10 cellular contexts compared by ENCODE assay signal in the genomic region with DNA sequence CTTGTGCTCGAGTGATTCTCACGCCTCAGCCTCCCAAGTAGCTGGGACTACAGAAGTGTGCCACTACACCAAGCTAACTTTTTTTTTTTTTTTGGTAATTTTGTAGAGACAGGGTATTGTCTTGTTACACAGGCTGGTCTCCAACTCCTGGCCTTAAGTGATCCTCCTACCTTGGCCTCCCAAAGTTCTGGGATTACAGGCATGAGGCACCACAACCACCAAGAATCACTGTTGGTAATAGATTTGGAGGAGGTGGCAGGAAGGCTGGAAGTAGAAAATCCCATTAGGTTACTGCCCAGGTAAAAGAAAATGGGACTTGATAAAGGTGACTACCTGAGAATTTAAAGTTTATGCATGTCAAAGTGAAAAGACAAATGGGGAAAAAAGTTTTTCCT. TPM values are rescaled to one million over a fixed set of nuclear protein-coding genes. Genes with fewer than 3 reads are reported as not detected.
DNase-seq lines count a peak whose midpoint lies in the region; ATAC-seq, FAIRE-seq and TF ChIP-seq lines count a peak whose summit lies in the region.
"Had no signal": no experiment of that assay in that cellular context is flagged by ENCODE, and none has a peak within 500 bp of the region (broad histone marks: within the 10 kb centered on the region; RNA-seq: fewer than 3 reads in every experiment).

No MANE protein-coding gene starts in this region.

- ATAC-seq in K562 (no peak), naive B cell (ENCODE audit: low read depth in 2 of 2) (no peak), HG03354 (IDR thresholded peaks at IDR 0.05; ENCODE audit: poor library complexity, severe bottlenecking, unreplicated experiment) (no peak)

- intact Hi-C loops in CD14-positive monocyte (cut with micrococcal nuclease), result no loop called here
- intact Hi-C loops in K562 (cut with micrococcal nuclease), result no loop called here

- H3K27ac Mint-ChIP-seq in CD14-positive monocyte (peak overlapping the region in 5 of 7 donors; percentile 92 to 99 (median 97)), naive B cell (no peak overlapping the region)

- no peak for TF ChIP-seq POLR2A in K562 (conservative IDR thresholded peaks at IDR 0.05)

- H3K9me1 ChIP-seq in K562 (ENCODE audit: control insufficient read depth, insufficient read depth, low read length), result peaks cover 4% of the 10 kb centered on the region

- peaks cover 8% of the 10 kb centered on the region; the same call in 1 of the 2 replicates for H4K20me1 ChIP-seq in K562 (replicated peaks; ENCODE audit: control insufficient read depth, insufficient read depth, low read length)

- H3K27me3 Mint-ChIP-seq in CD14-positive monocyte (ENCODE audit: low read depth in 3 of 3), result peaks cover 0 to 5% (median 0%) of the 10 kb centered on the region in 3 donors
- no peaks in the 10 kb centered on the region for H3K27me3 Mint-ChIP-seq in naive B cell

- peaks cover 16 to 28% of the 10 kb centered on the region in 2 experiments for H3K4me1 ChIP-seq in K562 (replicated peaks in 1 of 2; ENCODE audit: control insufficient read depth in 2 of 2, insufficient read depth in 2 of 2, low read length in 2 of 2)

- H3K4me2 ChIP-seq in K562 (ENCODE audit: insufficient read depth, low read length), result peak overlapping the region; percentile 85

- H3K36me3 Mint-ChIP-seq in CD14-positive monocyte (peaks cover 7 to 9% of the 10 kb centered on the region in 2 donors), naive B cell (no peaks in the 10 kb centered on the region)

- H3K9ac ChIP-seq in K562 (ENCODE audit: insufficient read depth in 1 of 2, low read depth in 2 of 2, low read length in 2 of 2), result peak overlapping the region; percentile 83 to 97; a peak in 3 of 4 replicates

- H3K9me3 ChIP-seq in K562 (replicated peaks; ENCODE audit: control insufficient read depth, insufficient read depth, low read depth, low read length), result no peaks in the 10 kb centered on the region

- H3K4me3 Mint-ChIP-seq in CD14-positive monocyte, result peak overlapping the region in 1 of 2 donors; percentile 80
- H3K4me3 Mint-ChIP-seq in naive B cell, result peak overlapping the region; percentile 15 to 96 (median 92)

- no peak overlapping the region; the same call in 1 of the 2 replicates for H2AFZ ChIP-seq in K562 (ENCODE audit: low read depth, low read length)

- 44% methylated on average over 2 of the region's 2 CpGs for WGBS in K562 (ENCODE audit: insufficient coverage, low coverage, missing lambda C conversion rate)

- peaks cover 48% of the 10 kb centered on the region for H3K79me2 ChIP-seq in K562 (ENCODE audit: control insufficient read depth, insufficient read depth, low read length)

- peak overlapping the region; percentile 89 for H3K4me3 ChIP-seq in Jurkat, Clone E6-1 (ENCODE audit: low read length)
- H3K4me3 ChIP-seq in K562, result peak overlapping the region; percentile 72

- TF ChIP-seq CTCF in CD14-positive monocyte (IDR thresholded peaks at IDR 0.05) (no peak), K562 (IDR thresholded peaks at IDR 0.05 in 2 of 3, conservative IDR thresholded peaks at IDR 0.05 in 1 of 3; ENCODE audit: insufficient read depth in 2 of 3, low read depth in 1 of 3, low read length in 3 of 3) (no peak)

- POLR2A ChIA-PET in K562 (lab: Yijun Ruan, JAX) (interaction anchor here (0.6 kb wide), 1 partner anchor 1468 kb away, joined by 3 read pairs; no protein-coding TSS in a partner anchor), HEK293T (lab: Yijun Ruan, JAX) (interaction anchor here (2.6 kb wide), 1 partner anchor 20 kb away, joined by 12 read pairs; no protein-coding TSS in a partner anchor)

- no peak for TF ChIP-seq EP300 in K562 (IDR thresholded peaks at IDR 0.05; ENCODE audit: low read length)

- peaks cover 15% of the 10 kb centered on the region; the same call in 2 of the 3 replicates for H3K36me3 ChIP-seq in K562 (ENCODE audit: control insufficient read depth, insufficient read depth, low read length)

- CTCF ChIA-PET in K562 (lab: Yijun Ruan, JAX; ENCODE audit: low intra/inter-chr PET ratio) (no interaction called here), HEK293T (lab: Yijun Ruan, JAX) (no interaction called here)

- no peaks in the 10 kb centered on the region for H3K27me3 ChIP-seq in K562 (ENCODE audit: control insufficient read depth in 2 of 2, insufficient read depth in 2 of 2, low read length in 2 of 2)

- DNase-seq in CD14-positive monocyte (ENCODE audit: low spot score) (no peak), K562 (ENCODE audit: extremely low read depth in 1 of 4, low spot score in 3 of 4) (no peak), naive B cell (no peak), HEK293T (ENCODE audit: extremely low spot score) (no peak), dedifferentiated amniotic fluid mesenchymal stem cell (ENCODE audit: extremely low spot score) (no peak)
- DNase-seq in Jurkat, Clone E6-1 (ENCODE audit: low read depth, low spot score), result no peak
- no peak for DNase-seq in activated CD4-positive, CD25-positive, alpha-beta regulatory T cell treated with anti-CD3 and anti-CD28 coated beads, Interleukin-2, amount 50 U/mL, for 72 hours

- H3K9me3 Mint-ChIP-seq in CD14-positive monocyte, result peaks cover 0 to 9% (median 3%) of the 10 kb centered on the region in 7 donors
- peaks cover 0 to 4% (median 0%) of the 10 kb centered on the region in 7 donors for H3K9me3 Mint-ChIP-seq in naive B cell

- peak overlapping the region; percentile 80; the same call in 1 of the 3 replicates for H3K27ac ChIP-seq in K562 (ENCODE audit: extremely low read depth, low read depth, low read length)

- TF ChIP-seq RAD21 in K562 (CRISPR knock-in tag; conservative IDR thresholded peaks at IDR 0.05 in 1 of 2, IDR thresholded peaks at IDR 0.05 in 1 of 2), result no peak

- no peak for FAIRE-seq in K562 (lab: Jason Lieb, UNC)
- FAIRE-seq: GM12892 had no signal

- in situ Hi-C loops in K562 (cut with MboI), result no loop called here

- no TSS peak for BruUV-seq in K562 (replicated peaks; lab: Mats Ljungman, UMichigan)

- H3K4me1 Mint-ChIP-seq in CD14-positive monocyte (peaks cover 74% of the 10 kb centered on the region), naive B cell (peaks cover 15 to 42% (median 28%) of the 10 kb centered on the region in 3 donors)

RNA-seq across cellular contexts. Expression of gene CDCA4, which starts 1.4 kb away (rescaled TPM):
- polyA plus RNA-seq in CD14-positive monocyte, result 10 to 100 TPM in 1 of 2 donors, 1 to 10 TPM in 1; 8.6 to 12.0 TPM
- polyA plus RNA-seq in Jurkat, Clone E6-1 (2012; ENCODE audit: insufficient read depth, insufficient read length), result 54.4 TPM
- 13.4 and 22.4 TPM in 2 replicates for total RNA-seq in K562 (2011; cell fraction: chromatin; rRNA removed; ENCODE audit: low replicate concordance)
- total RNA-seq in K562 (2011; cell fraction: nucleolus; rRNA removed), result 17.5 TPM in 2 replicates
- total RNA-seq in K562 (2011; cell fraction: nucleoplasm; rRNA removed), result 18.6 and 23.1 TPM in 2 replicates
- 33.9 and 41.3 TPM in 2 replicates for total RNA-seq in K562 (2014; rRNA removed)
- 15.8 and 17.3 TPM in 2 replicates for total RNA-seq in K562 (2014; rRNA removed; fragmentation: Illumina TruSeq; extraction: Trizol)
- 23.0 and 23.9 TPM in 2 replicates for total RNA-seq in K562 (2015; rRNA removed; fragmentation: Illumina TruSeq; extraction: Trizol)
- 43.3 and 44.2 TPM in 2 replicates for total RNA-seq in K562 (2021)
- 25.1 and 34.5 TPM in 2 replicates for polyA plus RNA-seq in K562 (2011; rRNA removed)
- polyA plus RNA-seq in K562 (2011; cell fraction: cytosol; rRNA removed), result 33.5 and 50.8 TPM in 2 replicates
- polyA plus RNA-seq in K562 (2011; cell fraction: nucleus; rRNA removed), result 14.4 and 19.3 TPM in 2 replicates
- 32.1 and 37.8 TPM in 2 replicates for polyA plus RNA-seq in K562 (2012)
- polyA plus RNA-seq in K562 (2014; fragmentation: Illumina TruSeq; extraction: Trizol), result 16.7 and 27.1 TPM in 2 replicates
- 10 to 100 TPM in 1 of 2 experiments, 1 to 10 TPM in 1; 6.6 to 10.3 TPM for polyA plus RNA-seq in K562 (2014; fragmentation: Nextera tagmentation; extraction: Ambion mirVana)
- polyA plus RNA-seq in K562 (2014; rRNA removed), result 36.9 and 43.3 TPM in 2 replicates
- polyA minus RNA-seq in K562 (2011; rRNA and poly(A)+ RNA removed), result 17.1 and 17.8 TPM in 2 replicates
- polyA minus RNA-seq in K562 (2011; cell fraction: cytosol; rRNA and poly(A)+ RNA removed), result 17.8 and 25.3 TPM in 2 replicates
- 5.7 and 7.2 TPM in 2 replicates for polyA minus RNA-seq in K562 (2011; cell fraction: nucleus; rRNA and poly(A)+ RNA removed)
- 10 to 100 TPM in 1 of 6 donors, 1 to 10 TPM in 5; 4.6 to 11.9 (median 6.7) TPM for polyA plus RNA-seq in naive B cell (ENCODE audit: low read depth in 6 of 6)

RNA-seq across cellular contexts. Expression of gene CLBA1, which starts 36.7 kb away (rescaled TPM):
- polyA plus RNA-seq in CD14-positive monocyte, result under 1 TPM; 0.62 to 0.76 TPM
- 4.8 TPM for polyA plus RNA-seq in Jurkat, Clone E6-1 (2012; ENCODE audit: insufficient read depth, insufficient read length)
- total RNA-seq in K562 (2011; cell fraction: chromatin; rRNA removed; ENCODE audit: low replicate concordance), result 4.9 and 7.5 TPM in 2 replicates
- 4.7 and 5.3 TPM in 2 replicates for total RNA-seq in K562 (2011; cell fraction: nucleolus; rRNA removed)
- total RNA-seq in K562 (2011; cell fraction: nucleoplasm; rRNA removed), result 3.8 and 4.7 TPM in 2 replicates
- total RNA-seq in K562 (2014; rRNA removed), result 3.2 and 4.0 TPM in 2 replicates
- total RNA-seq in K562 (2014; rRNA removed; fragmentation: Illumina TruSeq; extraction: Trizol), result 1.4 and 1.8 TPM in 2 replicates
- total RNA-seq in K562 (2015; rRNA removed; fragmentation: Illumina TruSeq; extraction: Trizol), result 2.1 and 2.2 TPM in 2 replicates
- 3.9 and 4.4 TPM in 2 replicates for total RNA-seq in K562 (2021)
- polyA plus RNA-seq in K562 (2011; rRNA removed), result 2.5 and 2.6 TPM in 2 replicates
- polyA plus RNA-seq in K562 (2011; cell fraction: cytosol; rRNA removed), result 1.8 and 3.1 TPM in 2 replicates
- polyA plus RNA-seq in K562 (2011; cell fraction: nucleus; rRNA removed), result 5.7 and 10.6 TPM in 2 replicates
- 3.0 and 3.1 TPM in 2 replicates for polyA plus RNA-seq in K562 (2012)
- 3.2 TPM in 2 replicates for polyA plus RNA-seq in K562 (2014; fragmentation: Illumina TruSeq; extraction: Trizol)
- under 1 TPM; 0.04 to 0.25 TPM for polyA plus RNA-seq in K562 (2014; fragmentation: Nextera tagmentation; extraction: Ambion mirVana)
- polyA plus RNA-seq in K562 (2014; rRNA removed), result 2.2 and 2.7 TPM in 2 replicates
- 1.4 and 1.9 TPM in 2 replicates for polyA minus RNA-seq in K562 (2011; rRNA and poly(A)+ RNA removed)
- 1.4 and 2.5 TPM in 2 replicates for polyA minus RNA-seq in K562 (2011; cell fraction: cytosol; rRNA and poly(A)+ RNA removed)
- 2.7 and 3.2 TPM in 2 replicates for polyA minus RNA-seq in K562 (2011; cell fraction: nucleus; rRNA and poly(A)+ RNA removed)
- 1 to 10 TPM in 1 of 6 donors, under 1 TPM in 4, not detected in 1; 0.59 to 1.1 (median 0.85) TPM for polyA plus RNA-seq in naive B cell (ENCODE audit: low read depth in 6 of 6)

RNA-seq across cellular contexts. Expression of gene GPR132, which starts 43.0 kb away (rescaled TPM):
- polyA plus RNA-seq in CD14-positive monocyte, result 10 to 100 TPM in 1 of 2 donors, 1 to 10 TPM in 1; 6.3 to 13.0 TPM
- 0.90 TPM for polyA plus RNA-seq in Jurkat, Clone E6-1 (2012; ENCODE audit: insufficient read depth, insufficient read length)
- 0.23 and 0.51 TPM in 2 replicates for total RNA-seq in K562 (2011; cell fraction: chromatin; rRNA removed; ENCODE audit: low replicate concordance)
- 0.26 and 0.50 TPM in 2 replicates for total RNA-seq in K562 (2011; cell fraction: nucleolus; rRNA removed)
- 0.23 and 0.44 TPM in 2 replicates for total RNA-seq in K562 (2011; cell fraction: nucleoplasm; rRNA removed)
- 0.49 and 0.50 TPM in 2 replicates for total RNA-seq in K562 (2014; rRNA removed)
- 0.19 and 0.25 TPM in 2 replicates for total RNA-seq in K562 (2014; rRNA removed; fragmentation: Illumina TruSeq; extraction: Trizol)
- total RNA-seq in K562 (2015; rRNA removed; fragmentation: Illumina TruSeq; extraction: Trizol), result 0.98 and 1.0 TPM in 2 replicates
- 0.49 and 1.1 TPM in 2 replicates for total RNA-seq in K562 (2021)
- 0.01 and 0.22 TPM in 2 replicates for polyA plus RNA-seq in K562 (2011; rRNA removed)
- 0.34 and 1.1 TPM in 2 replicates for polyA plus RNA-seq in K562 (2011; cell fraction: cytosol; rRNA removed)
- 0.27 and 0.41 TPM in 2 replicates for polyA plus RNA-seq in K562 (2011; cell fraction: nucleus; rRNA removed)
- polyA plus RNA-seq in K562 (2012), result 0.59 and 3.2 TPM in 2 replicates
- 0.22 and 0.24 TPM in 2 replicates for polyA plus RNA-seq in K562 (2014; fragmentation: Illumina TruSeq; extraction: Trizol)
- under 1 TPM in 1 of 2 experiments, not detected in 1; 0.01 TPM for polyA plus RNA-seq in K562 (2014; fragmentation: Nextera tagmentation; extraction: Ambion mirVana)
- polyA plus RNA-seq in K562 (2014; rRNA removed), result 0.23 and 0.46 TPM in 2 replicates
- polyA minus RNA-seq in K562 (2011; rRNA and poly(A)+ RNA removed), result 0.06 TPM in 1 of 2 replicates, not detected in the other
- not detected in 2 replicates for polyA minus RNA-seq in K562 (2011; cell fraction: cytosol; rRNA and poly(A)+ RNA removed)
- 0.13 and 0.33 TPM in 2 replicates for polyA minus RNA-seq in K562 (2011; cell fraction: nucleus; rRNA and poly(A)+ RNA removed)
- polyA plus RNA-seq in naive B cell (ENCODE audit: low read depth in 6 of 6), result 10 to 100 TPM in 4 of 6 donors, 1 to 10 TPM in 2; 8.2 to 33.0 (median 10.8) TPM
- total RNA-seq: myocyte had no signal

RNA-seq across cellular contexts. Expression of gene AHNAK2, which starts 44.1 kb away (rescaled TPM):
- polyA plus RNA-seq in CD14-positive monocyte (under 1 TPM in 1 of 2 donors, not detected in 1; 0.01 TPM), K562 (2011; rRNA removed) (0.04 TPM in 1 of 2 replicates, not detected in the other), K562 (2014; fragmentation: Illumina TruSeq; extraction: Trizol) (0.03 TPM in 1 of 2 replicates, not detected in the other), K562 (2014; fragmentation: Nextera tagmentation; extraction: Ambion mirVana) (not detected), K562 (2014; rRNA removed) (under 0.01 and 0.04 TPM in 2 replicates), naive B cell (ENCODE audit: low read depth in 6 of 6) (under 1 TPM in 5 of 6 donors, not detected in 1; 0.63 to 0.92 (median 0.70) TPM)
- not detected for polyA plus RNA-seq in Jurkat, Clone E6-1 (2012; ENCODE audit: insufficient read depth, insufficient read length)
- 0.18 and 0.46 TPM in 2 replicates for total RNA-seq in K562 (2011; cell fraction: chromatin; rRNA removed; ENCODE audit: low replicate concordance)
- 0.13 and 0.17 TPM in 2 replicates for total RNA-seq in K562 (2011; cell fraction: nucleolus; rRNA removed)
- total RNA-seq in K562 (2011; cell fraction: nucleoplasm; rRNA removed), result 0.07 and 0.31 TPM in 2 replicates
- total RNA-seq in K562 (2014; rRNA removed) (0.04 TPM in 1 of 2 replicates, not detected in the other), K562 (2014; rRNA removed; fragmentation: Illumina TruSeq; extraction: Trizol) (not detected in 2 replicates), K562 (2015; rRNA removed; fragmentation: Illumina TruSeq; extraction: Trizol) (0.04 TPM in 2 replicates), K562 (2021) (0.09 and 0.18 TPM in 2 replicates)
- polyA plus RNA-seq in K562 (2011; cell fraction: cytosol; rRNA removed), result under 0.01 and 0.03 TPM in 2 replicates
- polyA plus RNA-seq in K562 (2011; cell fraction: nucleus; rRNA removed), result 0.14 and 0.22 TPM in 2 replicates
- 0.03 and 0.22 TPM in 2 replicates for polyA plus RNA-seq in K562 (2012)
- 0.04 and 0.51 TPM in 2 replicates for polyA minus RNA-seq in K562 (2011; rRNA and poly(A)+ RNA removed)
- 0.10 and 0.27 TPM in 2 replicates for polyA minus RNA-seq in K562 (2011; cell fraction: cytosol; rRNA and poly(A)+ RNA removed)
- polyA minus RNA-seq in K562 (2011; cell fraction: nucleus; rRNA and poly(A)+ RNA removed), result 0.13 and 0.22 TPM in 2 replicates

Comparison
In these comparisons a context has a peak if more than half of its experiments do, and no peak if none do; other contexts are left out.
1. H3K27ac Mint-ChIP-seq: peak in CD14-positive monocyte (5 of 7); none in naive B cell (0 of 6).